In genomic region chr2:151789055-151789834, GRCh38 we compare ENCODE assay signal across 2 cellular contexts.
TF ChIP-seq lines count a peak whose summit lies in the region.

No MANE protein-coding gene starts in this region.

TF ChIP-seq in GM12891, 5 proteins besides CTCF, POLR2A, EP300 and RAD21:
- TF ChIP-seq TAF1 (IDR thresholded peaks at IDR 0.05; ENCODE audit: low read depth, low read length) = no peak
- no peak for TF ChIP-seq PAX5 (IDR thresholded peaks at IDR 0.05; ENCODE audit: insufficient read depth, low read length, severe bottlenecking)
- no peak for TF ChIP-seq SPI1 (IDR thresholded peaks at IDR 0.05; ENCODE audit: low read depth, low read length)
- no peak for TF ChIP-seq POU2F2 (IDR thresholded peaks at IDR 0.05; ENCODE audit: low read depth, low read length)
- no peak for TF ChIP-seq POLR2AphosphoS5 (IDR thresholded peaks at IDR 0.05; ENCODE audit: low read depth, low read length)

TF ChIP-seq in K562, 482 proteins besides CTCF, POLR2A, EP300 and RAD21 (continues in another document):
- TF ChIP-seq, protein P1, sequence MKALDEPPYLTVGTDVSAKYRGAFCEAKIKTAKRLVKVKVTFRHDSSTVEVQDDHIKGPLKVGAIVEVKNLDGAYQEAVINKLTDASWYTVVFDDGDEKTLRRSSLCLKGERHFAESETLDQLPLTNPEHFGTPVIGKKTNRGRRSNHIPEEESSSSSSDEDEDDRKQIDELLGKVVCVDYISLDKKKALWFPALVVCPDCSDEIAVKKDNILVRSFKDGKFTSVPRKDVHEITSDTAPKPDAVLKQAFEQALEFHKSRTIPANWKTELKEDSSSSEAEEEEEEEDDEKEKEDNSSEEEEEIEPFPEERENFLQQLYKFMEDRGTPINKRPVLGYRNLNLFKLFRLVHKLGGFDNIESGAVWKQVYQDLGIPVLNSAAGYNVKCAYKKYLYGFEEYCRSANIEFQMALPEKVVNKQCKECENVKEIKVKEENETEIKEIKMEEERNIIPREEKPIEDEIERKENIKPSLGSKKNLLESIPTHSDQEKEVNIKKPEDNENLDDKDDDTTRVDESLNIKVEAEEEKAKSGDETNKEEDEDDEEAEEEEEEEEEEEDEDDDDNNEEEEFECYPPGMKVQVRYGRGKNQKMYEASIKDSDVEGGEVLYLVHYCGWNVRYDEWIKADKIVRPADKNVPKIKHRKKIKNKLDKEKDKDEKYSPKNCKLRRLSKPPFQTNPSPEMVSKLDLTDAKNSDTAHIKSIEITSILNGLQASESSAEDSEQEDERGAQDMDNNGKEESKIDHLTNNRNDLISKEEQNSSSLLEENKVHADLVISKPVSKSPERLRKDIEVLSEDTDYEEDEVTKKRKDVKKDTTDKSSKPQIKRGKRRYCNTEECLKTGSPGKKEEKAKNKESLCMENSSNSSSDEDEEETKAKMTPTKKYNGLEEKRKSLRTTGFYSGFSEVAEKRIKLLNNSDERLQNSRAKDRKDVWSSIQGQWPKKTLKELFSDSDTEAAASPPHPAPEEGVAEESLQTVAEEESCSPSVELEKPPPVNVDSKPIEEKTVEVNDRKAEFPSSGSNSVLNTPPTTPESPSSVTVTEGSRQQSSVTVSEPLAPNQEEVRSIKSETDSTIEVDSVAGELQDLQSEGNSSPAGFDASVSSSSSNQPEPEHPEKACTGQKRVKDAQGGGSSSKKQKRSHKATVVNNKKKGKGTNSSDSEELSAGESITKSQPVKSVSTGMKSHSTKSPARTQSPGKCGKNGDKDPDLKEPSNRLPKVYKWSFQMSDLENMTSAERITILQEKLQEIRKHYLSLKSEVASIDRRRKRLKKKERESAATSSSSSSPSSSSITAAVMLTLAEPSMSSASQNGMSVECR (CRISPR knock-in tag; IDR thresholded peaks at IDR 0.05) = no peak
- TF ChIP-seq SAFB2 (IDR thresholded peaks at IDR 0.05; ENCODE audit: borderline replicate concordance, low read depth, low read length, severe bottlenecking) (no peak), MEF2A (IDR thresholded peaks at IDR 0.05; ENCODE audit: control insufficient read depth, low read depth, low read length) (no peak), BDP1 (IDR thresholded peaks at IDR 0.05; ENCODE audit: insufficient read depth, insufficient read length) (no peak), HNRNPUL1 (IDR thresholded peaks at IDR 0.05; ENCODE audit: low read length) (no peak), XRCC3 (IDR thresholded peaks at IDR 0.05) (no peak), ETV1 (tag; conservative IDR thresholded peaks at IDR 0.05; ENCODE audit: low read depth) (peak; percentile 34; the same call in 1 of the 2 replicates), CHD4 (IDR thresholded peaks at IDR 0.05; ENCODE audit: insufficient read depth, insufficient replicate concordance, low read depth, low read length, poor library complexity, severe bottlenecking) (no peak), POLR2G (IDR thresholded peaks at IDR 0.05; ENCODE audit: low read depth, low read length) (no peak), MAFG (tag; conservative IDR thresholded peaks at IDR 0.05) (peak; percentile 39), LCOR (CRISPR knock-in tag; IDR thresholded peaks at IDR 0.05) (peak; percentile 50; the same call in 1 of the 2 replicates), NEUROD1 (IDR thresholded peaks at IDR 0.05; ENCODE audit: borderline replicate concordance, low read depth, low read length, partially characterized antibody) (no peak), ZC3H8 (IDR thresholded peaks at IDR 0.05) (no peak), ARID2 (IDR thresholded peaks at IDR 0.05) (no peak), TCF3 (CRISPR knock-in tag; IDR thresholded peaks at IDR 0.05) (peak; percentile 98), ZNF184 (CRISPR knock-in tag; IDR thresholded peaks at IDR 0.05) (no peak), CBFA2T3 (IDR thresholded peaks at IDR 0.05) (peak; percentile 95), GTF2A2 (tag; IDR thresholded peaks at IDR 0.05) (no peak), NELFE (IDR thresholded peaks at IDR 0.05; ENCODE audit: insufficient read depth, insufficient read length) (no peak), ZNF3 (CRISPR knock-in tag; IDR thresholded peaks at IDR 0.05) (no peak), ZFP91 (CRISPR knock-in tag; IDR thresholded peaks at IDR 0.05) (no peak), SRSF1 (IDR thresholded peaks at IDR 0.05; ENCODE audit: low read depth, low read length) (no peak), ZNF282 (CRISPR knock-in tag; IDR thresholded peaks at IDR 0.05) (no peak), TEAD2 (tag; IDR thresholded peaks at IDR 0.05) (no peak), C11orf30 (IDR thresholded peaks at IDR 0.05; ENCODE audit: low read depth) (peak; percentile 49; the same call in 1 of the 2 replicates), SAFB (IDR thresholded peaks at IDR 0.05; ENCODE audit: borderline replicate concordance, low read depth, low read length) (no peak), GTF3C2 (IDR thresholded peaks at IDR 0.05; ENCODE audit: borderline replicate concordance, extremely low read depth, insufficient read length) (no peak), ZNF696 (CRISPR knock-in tag; conservative IDR thresholded peaks at IDR 0.05) (no peak), KLF13 (tag; IDR thresholded peaks at IDR 0.05; ENCODE audit: borderline replicate concordance, low read depth) (no peak), ZNF584 (CRISPR knock-in tag; IDR thresholded peaks at IDR 0.05; ENCODE audit: low read depth) (no peak), NUFIP1 (IDR thresholded peaks at IDR 0.05; ENCODE audit: partially characterized antibody) (no peak), KLF1 (tag; IDR thresholded peaks at IDR 0.05) (no peak), HOXB6 (CRISPR knock-in tag; IDR thresholded peaks at IDR 0.05; ENCODE audit: borderline replicate concordance) (no peak), PHB2 (IDR thresholded peaks at IDR 0.05; ENCODE audit: low read depth) (peak; percentile 65; the same call in 1 of the 2 replicates), ZNF445 (CRISPR knock-in tag; IDR thresholded peaks at IDR 0.05; ENCODE audit: low read depth) (no peak), ZNF23 (CRISPR knock-in tag; IDR thresholded peaks at IDR 0.05) (0 out of 2 replicates have a peak, but pooled peaks have one; percentile 38), BHLHE40 (IDR thresholded peaks at IDR 0.05; ENCODE audit: low read length) (no peak), RBM17 (IDR thresholded peaks at IDR 0.05; ENCODE audit: borderline replicate concordance, low read depth, low read length) (no peak), FUS (optimal IDR thresholded peaks at IDR 0.05; ENCODE audit: low read depth, low read length) (no peak), FOXK2 (conservative IDR thresholded peaks at IDR 0.05 in 1 of 2, IDR thresholded peaks at IDR 0.05 in 1 of 2; ENCODE audit: low read depth in 2 of 2) (0 out of 4 replicates have a peak, but pooled peaks of 1 of the 2 experiments have one; percentile 46), ZNF644 (tag; IDR thresholded peaks at IDR 0.05; ENCODE audit: low read depth) (no peak), ZNF253 (CRISPR knock-in tag; conservative IDR thresholded peaks at IDR 0.05) (no peak), ZNF41 (CRISPR knock-in tag; conservative IDR thresholded peaks at IDR 0.05) (no peak), SREBF2 (CRISPR knock-in tag; IDR thresholded peaks at IDR 0.05) (no peak)
- TF ChIP-seq, protein P2, sequence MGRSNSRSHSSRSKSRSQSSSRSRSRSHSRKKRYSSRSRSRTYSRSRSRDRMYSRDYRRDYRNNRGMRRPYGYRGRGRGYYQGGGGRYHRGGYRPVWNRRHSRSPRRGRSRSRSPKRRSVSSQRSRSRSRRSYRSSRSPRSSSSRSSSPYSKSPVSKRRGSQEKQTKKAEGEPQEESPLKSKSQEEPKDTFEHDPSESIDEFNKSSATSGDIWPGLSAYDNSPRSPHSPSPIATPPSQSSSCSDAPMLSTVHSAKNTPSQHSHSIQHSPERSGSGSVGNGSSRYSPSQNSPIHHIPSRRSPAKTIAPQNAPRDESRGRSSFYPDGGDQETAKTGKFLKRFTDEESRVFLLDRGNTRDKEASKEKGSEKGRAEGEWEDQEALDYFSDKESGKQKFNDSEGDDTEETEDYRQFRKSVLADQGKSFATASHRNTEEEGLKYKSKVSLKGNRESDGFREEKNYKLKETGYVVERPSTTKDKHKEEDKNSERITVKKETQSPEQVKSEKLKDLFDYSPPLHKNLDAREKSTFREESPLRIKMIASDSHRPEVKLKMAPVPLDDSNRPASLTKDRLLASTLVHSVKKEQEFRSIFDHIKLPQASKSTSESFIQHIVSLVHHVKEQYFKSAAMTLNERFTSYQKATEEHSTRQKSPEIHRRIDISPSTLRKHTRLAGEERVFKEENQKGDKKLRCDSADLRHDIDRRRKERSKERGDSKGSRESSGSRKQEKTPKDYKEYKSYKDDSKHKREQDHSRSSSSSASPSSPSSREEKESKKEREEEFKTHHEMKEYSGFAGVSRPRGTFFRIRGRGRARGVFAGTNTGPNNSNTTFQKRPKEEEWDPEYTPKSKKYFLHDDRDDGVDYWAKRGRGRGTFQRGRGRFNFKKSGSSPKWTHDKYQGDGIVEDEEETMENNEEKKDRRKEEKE (IDR thresholded peaks at IDR 0.05; ENCODE audit: borderline replicate concordance in 1 of 2, control insufficient read depth in 1 of 2, low read depth in 2 of 2, low read length in 1 of 2) = no peak
- TF ChIP-seq, protein P3, sequence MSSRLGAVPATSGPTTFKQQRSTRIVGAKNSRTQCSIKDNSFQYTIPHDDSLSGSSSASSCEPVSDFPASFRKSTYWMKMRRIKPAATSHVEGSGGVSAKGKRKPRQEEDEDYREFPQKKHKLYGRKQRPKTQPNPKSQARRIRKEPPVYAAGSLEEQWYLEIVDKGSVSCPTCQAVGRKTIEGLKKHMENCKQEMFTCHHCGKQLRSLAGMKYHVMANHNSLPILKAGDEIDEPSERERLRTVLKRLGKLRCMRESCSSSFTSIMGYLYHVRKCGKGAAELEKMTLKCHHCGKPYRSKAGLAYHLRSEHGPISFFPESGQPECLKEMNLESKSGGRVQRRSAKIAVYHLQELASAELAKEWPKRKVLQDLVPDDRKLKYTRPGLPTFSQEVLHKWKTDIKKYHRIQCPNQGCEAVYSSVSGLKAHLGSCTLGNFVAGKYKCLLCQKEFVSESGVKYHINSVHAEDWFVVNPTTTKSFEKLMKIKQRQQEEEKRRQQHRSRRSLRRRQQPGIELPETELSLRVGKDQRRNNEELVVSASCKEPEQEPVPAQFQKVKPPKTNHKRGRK (tag; IDR thresholded peaks at IDR 0.05) = no peak
- TF ChIP-seq, protein P4, sequence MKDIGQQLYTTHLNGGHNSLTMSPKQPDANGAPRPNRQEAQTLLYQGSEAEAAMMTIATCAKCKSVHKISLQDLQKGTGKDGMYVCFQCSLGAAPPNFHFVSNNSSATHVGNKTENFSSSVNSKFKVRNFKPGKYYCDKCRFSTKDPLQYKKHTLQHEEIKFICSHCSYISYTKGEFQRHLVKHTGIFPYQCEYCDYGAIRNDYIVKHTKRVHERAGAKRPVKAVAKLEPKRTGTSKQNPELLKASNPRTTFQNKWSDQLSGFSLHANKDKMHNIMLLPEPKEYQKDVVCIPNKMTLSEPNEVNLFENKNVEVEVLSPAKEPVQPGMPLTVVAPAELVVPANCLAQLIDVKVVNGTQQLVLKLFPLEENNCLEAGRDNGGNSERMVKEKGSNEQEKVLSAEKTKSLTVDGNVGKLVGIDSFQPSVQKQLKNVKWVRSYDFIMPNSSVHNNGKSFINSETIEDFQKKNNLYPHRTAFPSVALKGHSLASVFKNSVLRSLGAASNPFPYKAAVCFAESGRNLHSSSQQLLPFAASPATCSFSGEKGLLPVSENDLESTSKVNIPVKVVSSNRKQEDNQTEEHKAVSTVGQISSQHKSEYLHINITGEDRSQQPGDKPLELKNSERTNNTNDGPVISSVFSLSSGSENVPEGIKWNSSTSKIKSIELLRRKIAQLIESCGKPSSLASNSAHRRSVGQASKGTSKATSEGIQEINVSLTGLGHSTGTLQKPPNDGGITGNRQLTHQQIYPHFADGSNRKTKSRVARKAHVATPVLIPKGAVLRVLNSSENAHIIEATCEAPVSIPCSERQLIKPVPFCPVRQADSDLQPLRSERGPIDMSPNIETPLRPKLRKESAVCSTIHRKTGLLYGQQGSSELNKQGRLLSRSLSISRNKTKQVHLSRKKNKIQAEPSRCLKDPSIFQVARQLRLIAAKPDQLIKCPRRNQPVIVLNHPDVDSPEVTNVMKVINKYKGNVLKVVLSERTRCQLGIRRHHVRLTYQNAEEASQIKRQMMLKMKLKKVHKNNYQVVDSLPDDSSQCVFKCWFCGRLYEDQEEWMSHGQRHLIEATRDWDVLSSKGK (CRISPR knock-in tag; IDR thresholded peaks at IDR 0.05) = no peak
- TF ChIP-seq, protein P5, sequence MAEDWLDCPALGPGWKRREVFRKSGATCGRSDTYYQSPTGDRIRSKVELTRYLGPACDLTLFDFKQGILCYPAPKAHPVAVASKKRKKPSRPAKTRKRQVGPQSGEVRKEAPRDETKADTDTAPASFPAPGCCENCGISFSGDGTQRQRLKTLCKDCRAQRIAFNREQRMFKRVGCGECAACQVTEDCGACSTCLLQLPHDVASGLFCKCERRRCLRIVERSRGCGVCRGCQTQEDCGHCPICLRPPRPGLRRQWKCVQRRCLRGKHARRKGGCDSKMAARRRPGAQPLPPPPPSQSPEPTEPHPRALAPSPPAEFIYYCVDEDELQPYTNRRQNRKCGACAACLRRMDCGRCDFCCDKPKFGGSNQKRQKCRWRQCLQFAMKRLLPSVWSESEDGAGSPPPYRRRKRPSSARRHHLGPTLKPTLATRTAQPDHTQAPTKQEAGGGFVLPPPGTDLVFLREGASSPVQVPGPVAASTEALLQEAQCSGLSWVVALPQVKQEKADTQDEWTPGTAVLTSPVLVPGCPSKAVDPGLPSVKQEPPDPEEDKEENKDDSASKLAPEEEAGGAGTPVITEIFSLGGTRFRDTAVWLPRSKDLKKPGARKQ (CRISPR knock-in tag; IDR thresholded peaks at IDR 0.05) = no peak
